ENCODE assay signal across 1 cellular context in the genomic region with DNA sequence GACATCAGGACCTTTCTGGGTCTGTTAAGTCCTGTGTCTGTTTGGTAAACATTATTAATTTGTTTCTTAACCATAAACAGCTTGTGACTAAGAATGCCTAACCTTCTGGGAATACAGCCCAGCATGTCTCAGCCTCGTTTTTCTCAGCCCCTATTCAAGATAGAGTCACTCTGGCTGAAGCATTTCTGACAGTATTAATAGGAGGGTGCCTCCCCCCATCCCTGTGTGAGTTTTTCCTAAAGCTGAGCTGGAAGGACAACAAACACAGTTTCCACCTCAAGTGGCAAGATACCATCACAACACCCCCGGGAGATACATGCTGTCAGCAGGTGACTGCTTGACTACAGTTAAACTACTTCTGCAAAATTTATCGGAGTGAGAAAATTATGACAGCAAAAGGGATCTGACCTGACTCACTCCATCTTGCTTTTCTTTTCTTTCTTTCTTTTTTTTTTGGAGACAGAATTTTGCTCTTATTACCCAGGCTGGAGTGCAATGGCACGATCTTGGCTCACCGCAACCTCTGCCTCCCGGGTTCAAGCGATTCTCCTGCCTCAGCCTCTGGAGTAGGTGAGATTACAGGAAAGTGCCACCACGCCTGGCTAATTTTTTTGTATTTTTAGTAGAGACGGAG.
A peak's percentile ranks its signal among the peaks of the same experiment; 100 is the strongest.
TF ChIP-seq lines count a peak whose summit lies in the region.

No MANE protein-coding gene starts in this region.

TF ChIP-seq in HEK293, 187 proteins besides CTCF, POLR2A, EP300 and RAD21 (continued from another document):
- TF ChIP-seq, protein P1, sequence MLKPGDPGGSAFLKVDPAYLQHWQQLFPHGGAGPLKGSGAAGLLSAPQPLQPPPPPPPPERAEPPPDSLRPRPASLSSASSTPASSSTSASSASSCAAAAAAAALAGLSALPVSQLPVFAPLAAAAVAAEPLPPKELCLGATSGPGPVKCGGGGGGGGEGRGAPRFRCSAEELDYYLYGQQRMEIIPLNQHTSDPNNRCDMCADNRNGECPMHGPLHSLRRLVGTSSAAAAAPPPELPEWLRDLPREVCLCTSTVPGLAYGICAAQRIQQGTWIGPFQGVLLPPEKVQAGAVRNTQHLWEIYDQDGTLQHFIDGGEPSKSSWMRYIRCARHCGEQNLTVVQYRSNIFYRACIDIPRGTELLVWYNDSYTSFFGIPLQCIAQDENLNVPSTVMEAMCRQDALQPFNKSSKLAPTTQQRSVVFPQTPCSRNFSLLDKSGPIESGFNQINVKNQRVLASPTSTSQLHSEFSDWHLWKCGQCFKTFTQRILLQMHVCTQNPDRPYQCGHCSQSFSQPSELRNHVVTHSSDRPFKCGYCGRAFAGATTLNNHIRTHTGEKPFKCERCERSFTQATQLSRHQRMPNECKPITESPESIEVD (tag by site-specific recombination; IDR thresholded peaks at IDR 0.05), result peak; percentile 83
TF ChIP-seq in HEK293: peak in this region for 2.
